26 cellular contexts compared by ENCODE assay signal in the genomic region with DNA sequence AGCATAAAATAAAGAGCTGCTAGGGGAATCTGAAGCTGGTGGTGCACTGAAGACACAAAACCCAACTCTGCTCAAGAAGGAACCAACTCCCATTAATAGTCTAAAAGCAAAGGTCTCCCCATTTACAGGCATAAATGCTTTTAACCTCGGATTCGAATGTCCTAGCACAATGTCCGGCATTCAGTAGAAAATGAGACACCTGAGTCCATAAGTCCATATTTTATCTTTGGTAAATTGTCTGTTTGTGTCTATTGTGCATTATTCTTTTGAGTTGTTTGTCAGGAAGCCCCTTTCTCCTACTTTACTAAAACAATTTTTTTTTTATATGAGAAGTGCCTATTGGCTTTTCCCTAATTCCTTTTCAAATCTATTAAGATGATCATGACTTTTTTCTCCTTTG.
DNase-seq lines count a peak whose midpoint lies in the region; ATAC-seq, FAIRE-seq and TF ChIP-seq lines count a peak whose summit lies in the region.
"Had no signal": no experiment of that assay in that cellular context is flagged by ENCODE, and none has a peak within 500 bp of the region (broad histone marks: within the 10 kb centered on the region; RNA-seq: fewer than 3 reads in every experiment).

No MANE protein-coding gene starts in this region.

- no peak overlapping the region for H2BK20ac ChIP-seq in H1 (ENCODE audit: low read length)

- no peak overlapping the region for H3K14ac ChIP-seq in H1 (ENCODE audit: insufficient read length)

- no peak for TF ChIP-seq CTCF in H1 (IDR thresholded peaks at IDR 0.05; ENCODE audit: control extremely low read depth in 1 of 3, insufficient read depth in 1 of 3, low read depth in 1 of 3, low read length in 3 of 3)

- H2BK5ac ChIP-seq in H1 (ENCODE audit: low read depth, low read length) = no peak overlapping the region

- 84% methylated on average over 3 of the region's 3 CpGs; no CpG with 5 or more reads in 1 of the 2 experiments for WGBS in H1 (ENCODE audit: extremely low coverage in 1 of 2, insufficient coverage in 1 of 2, insufficient read length in 1 of 2, insufficient replicate concordance in 2 of 2, low coverage in 1 of 2, low lambda C conversion rate in 2 of 2, missing lambda C conversion rate in 1 of 2), 2 experiments

- H3K4me1 ChIP-seq in H1 (replicated peaks in 1 of 4; ENCODE audit: control insufficient read depth in 3 of 4, insufficient read depth in 4 of 4, low read length in 3 of 4) = peaks cover 0 to 4% (median 0%) of the 10 kb centered on the region in 4 experiments; a peak in 1 of 7 replicates
- H3K4me1 ChIP-seq: BE2C had no signal

- no peak overlapping the region for H4K8ac ChIP-seq in H1 (ENCODE audit: extremely low read depth, insufficient read depth, low read length)

- CTCF ChIA-PET in H1 (lab: Charles Lee; ENCODE audit: partially characterized antibody) = interaction anchor here (1.0 kb wide), 1 partner anchor 14 kb away, joined by 4 read pairs; no protein-coding TSS in a partner anchor

- no peaks in the 10 kb centered on the region for H3K23me2 ChIP-seq in H1 (ENCODE audit: low read depth, low read length)

- peaks cover 5% of the 10 kb centered on the region for H3K4me1 Mint-ChIP-seq in T-helper 17 cell
- H3K4me1 Mint-ChIP-seq in stimulated activated effector memory CD8-positive, alpha-beta T cell treated with anti-CD3 and anti-CD28 coated beads, Interleukin-12 subunit alpha, Interleukin-12 subunit beta, amount 100 ng/mL, for 72 hours = no peaks in the 10 kb centered on the region
- H3K4me1 Mint-ChIP-seq: CD14-positive monocyte had no signal

- no peak overlapping the region for H3K4me3 Mint-ChIP-seq in T-helper 17 cell
- H3K4me3 Mint-ChIP-seq in stimulated activated effector memory CD8-positive, alpha-beta T cell treated with anti-CD3 and anti-CD28 coated beads, Interleukin-12 subunit alpha, Interleukin-12 subunit beta, amount 100 ng/mL, for 72 hours = no peak overlapping the region
- H3K4me3 Mint-ChIP-seq: CD14-positive monocyte; CD4-positive, alpha-beta memory T cell; CD4-positive, CD25-positive, alpha-beta regulatory T cell; CD8-positive, alpha-beta memory T cell had no signal

- H4K91ac ChIP-seq in H1 (replicated peaks; ENCODE audit: insufficient read length, low read length) = no peak overlapping the region

- H3K4me3 ChIP-seq in H1 (ENCODE audit: extremely low read depth in 1 of 4, insufficient read depth in 2 of 4, low read depth in 3 of 4, low read length in 4 of 4) = no peak overlapping the region
- H3K4me3 ChIP-seq: BLaER1, GM12878 had no signal

- H3K4me2 ChIP-seq in H1 (ENCODE audit: insufficient read depth in 1 of 2, low read depth in 2 of 2, low read length in 2 of 2) = no peak overlapping the region
- H3K4me2 ChIP-seq: BLaER1 had no signal

- TF ChIP-seq EP300 in H1 (IDR thresholded peaks at IDR 0.05; ENCODE audit: borderline replicate concordance in 1 of 2, low read depth in 2 of 2, low read length in 2 of 2) = no peak

- TF ChIP-seq RAD21 in H1 (IDR thresholded peaks at IDR 0.05 in 1 of 2, conservative IDR thresholded peaks at IDR 0.05 in 1 of 2; ENCODE audit: low read depth in 2 of 2, low read length in 2 of 2) = no peak

- H3K18ac ChIP-seq in H1 (ENCODE audit: extremely low read depth, low read length) = no peak overlapping the region

- H3K27ac ChIP-seq in H1 (ENCODE audit: low read depth, low read length) = no peak overlapping the region
- H3K27ac ChIP-seq: BLaER1 had no signal

- H3K9me3 ChIP-seq in T-helper 17 cell (ENCODE audit: control insufficient read depth, low read length, poor library complexity, severe bottlenecking) = no peaks in the 10 kb centered on the region
- no peaks in the 10 kb centered on the region for H3K9me3 ChIP-seq in H1 (ENCODE audit: insufficient read depth in 2 of 2, low read depth in 1 of 2, low read length in 1 of 2)
- H3K9me3 ChIP-seq: BE2C, BLaER1 had no signal

- H2AFZ ChIP-seq in H1 (ENCODE audit: low read length) = no peak overlapping the region

- no peaks in the 10 kb centered on the region for H3K79me2 ChIP-seq in H1 (ENCODE audit: control insufficient read depth in 1 of 2, insufficient read depth in 2 of 2, low read length in 2 of 2)

- no peak overlapping the region for H3K23ac ChIP-seq in H1 (ENCODE audit: insufficient read length)

- no peak overlapping the region for H2BK15ac ChIP-seq in H1 (ENCODE audit: low read length)

- no peak overlapping the region for H3K9ac ChIP-seq in H1 (replicated peaks in 1 of 4; ENCODE audit: extremely low read depth in 1 of 4, low read depth in 3 of 4, low read length in 3 of 4)
- H3K9ac ChIP-seq: BLaER1 had no signal

- peak overlapping the region; percentile 57 for H3K27ac Mint-ChIP-seq in T-helper 17 cell
- peak overlapping the region; percentile 10 for H3K27ac Mint-ChIP-seq in stimulated activated effector memory CD8-positive, alpha-beta T cell treated with anti-CD3 and anti-CD28 coated beads, Interleukin-12 subunit alpha, Interleukin-12 subunit beta, amount 100 ng/mL, for 72 hours
- H3K27ac Mint-ChIP-seq: CD14-positive monocyte; CD4-positive, alpha-beta memory T cell had no signal

- no peak for DNase-seq in T-helper 17 cell
- no peak for DNase-seq in H1 (ENCODE audit: low read depth in 1 of 2, low spot score in 2 of 2)
- DNase-seq in stimulated activated effector memory CD8-positive, alpha-beta T cell treated with anti-CD3 and anti-CD28 coated beads, Interleukin-12 subunit alpha, Interleukin-12 subunit beta, amount 100 ng/mL, for 72 hours (ENCODE audit: low spot score in 2 of 2) = no peak
- no peak for DNase-seq in NCI-H526 treated with DMSO at 0.1 percent for 48 hours (lab: John Stamatoyannopoulos, UW)
- DNase-seq: 8988T; ACHN; BE2C; C1 segment of cervical spinal cord; CD4-positive, alpha-beta memory T cell; CD4-positive, CD25-positive, alpha-beta regulatory T cell; CD8-positive, alpha-beta memory T cell; COR-L47; DMS 273 treated with DMSO at 0.1 percent for 48 hours; DMS153; DMS53; DMS79; DND-41; EL; GDM1 had no signal

- H3K79me1 ChIP-seq in H1 (ENCODE audit: low read depth, low read length) = no peaks in the 10 kb centered on the region

- no peaks in the 10 kb centered on the region for H3K36me3 ChIP-seq in H1 (ENCODE audit: control insufficient read depth in 2 of 4, insufficient read depth in 4 of 4, low read length in 3 of 4)
- H3K36me3 ChIP-seq: BE2C had no signal

- peak; percentile 68 for FAIRE-seq in H1 (lab: Jason Lieb, UNC)
- FAIRE-seq: A204.1, GM12892, GM18507 had no signal

- H2BK120ac ChIP-seq in H1 (replicated peaks; ENCODE audit: low read depth, low read length) = no peak overlapping the region

- H3K27me3 Mint-ChIP-seq in T-helper 17 cell = no peaks in the 10 kb centered on the region
- H3K27me3 Mint-ChIP-seq: CD4-positive, alpha-beta memory T cell; CD4-positive, CD25-positive, alpha-beta regulatory T cell; CD8-positive, alpha-beta memory T cell had no signal

- no peaks in the 10 kb centered on the region for H3K27me3 ChIP-seq in H1 (replicated peaks in 1 of 4; ENCODE audit: control insufficient read depth in 3 of 4, extremely low read depth in 1 of 4, insufficient read depth in 3 of 4, low read length in 3 of 4)
- H3K27me3 ChIP-seq: BE2C had no signal

- no peak overlapping the region for H2AK5ac ChIP-seq in H1 (ENCODE audit: low read depth, low read length)

- no peak for ATAC-seq in T-helper 17 cell
- no peak for ATAC-seq in stimulated activated effector memory CD8-positive, alpha-beta T cell treated with anti-CD3 and anti-CD28 coated beads, Interleukin-12 subunit alpha, Interleukin-12 subunit beta, amount 100 ng/mL, for 72 hours
- ATAC-seq in esophagus mucosa = no peak
- ATAC-seq: GM12878 had no signal

- no peak overlapping the region for H3K4ac ChIP-seq in H1 (replicated peaks; ENCODE audit: insufficient read length, low read depth, low read length)

- no peaks in the 10 kb centered on the region for H4K20me1 ChIP-seq in H1 (replicated peaks in 1 of 2; ENCODE audit: control insufficient read depth in 1 of 2, insufficient read depth in 2 of 2, low read length in 2 of 2)
- H4K20me1 ChIP-seq: BLaER1 had no signal

- H2BK12ac ChIP-seq in H1 (ENCODE audit: low read depth, low read length) = no peak overlapping the region

- no peak for TF ChIP-seq POLR2A in H1 (IDR thresholded peaks at IDR 0.05; ENCODE audit: control extremely low read depth in 1 of 2, low read depth in 2 of 2, low read length in 2 of 2)

- H3K36me3 Mint-ChIP-seq in T-helper 17 cell (ENCODE audit: low read depth) = peaks cover 5% of the 10 kb centered on the region
- peaks cover 5% of the 10 kb centered on the region for H3K36me3 Mint-ChIP-seq in stimulated activated effector memory CD8-positive, alpha-beta T cell treated with anti-CD3 and anti-CD28 coated beads, Interleukin-12 subunit alpha, Interleukin-12 subunit beta, amount 100 ng/mL, for 72 hours

- no peak overlapping the region for H4K5ac ChIP-seq in H1 (ENCODE audit: insufficient read length, low read depth, low read length)

- no peaks in the 10 kb centered on the region for H3K9me3 Mint-ChIP-seq in stimulated activated effector memory CD8-positive, alpha-beta T cell treated with anti-CD3 and anti-CD28 coated beads, Interleukin-12 subunit alpha, Interleukin-12 subunit beta, amount 100 ng/mL, for 72 hours
- H3K9me3 Mint-ChIP-seq: CD14-positive monocyte; CD4-positive, alpha-beta memory T cell; CD4-positive, CD25-positive, alpha-beta regulatory T cell; CD8-positive, alpha-beta memory T cell had no signal

- no peak overlapping the region for H3K56ac ChIP-seq in H1 (replicated peaks; ENCODE audit: insufficient read length, low read depth, low read length)

- POLR2A ChIA-PET in H1 (lab: Charles Lee; ENCODE audit: partially characterized antibody) = no interaction called here

TF ChIP-seq in H1, 55 proteins besides CTCF, POLR2A, EP300 and RAD21 (continues in another document):
- no peak for TF ChIP-seq RXRA (IDR thresholded peaks at IDR 0.05; ENCODE audit: insufficient read depth, low read depth, low read length)
- no peak for TF ChIP-seq TEAD4 (IDR thresholded peaks at IDR 0.05; ENCODE audit: low read depth, low read length)
- no peak for TF ChIP-seq RBBP5 (IDR thresholded peaks at IDR 0.05; ENCODE audit: borderline replicate concordance, low read depth, low read length)
- TF ChIP-seq RNF2 (IDR thresholded peaks at IDR 0.05; ENCODE audit: borderline replicate concordance, low read depth, low read length, missing control alignments, poor library complexity, severe bottlenecking) = no peak
- TF ChIP-seq FOSL1 (IDR thresholded peaks at IDR 0.05; ENCODE audit: insufficient read depth, low read depth, low read length) = no peak
- no peak for TF ChIP-seq USF2 (IDR thresholded peaks at IDR 0.05; ENCODE audit: low read length)
- no peak for TF ChIP-seq KDM1A (IDR thresholded peaks at IDR 0.05; ENCODE audit: borderline replicate concordance, low read length)
- no peak for TF ChIP-seq CREB1 (IDR thresholded peaks at IDR 0.05)
- TF ChIP-seq NRF1 (IDR thresholded peaks at IDR 0.05; ENCODE audit: low read depth, low read length) = no peak
